Comparison of ENCODE assay signal across 14 cellular contexts in the genomic region with DNA sequence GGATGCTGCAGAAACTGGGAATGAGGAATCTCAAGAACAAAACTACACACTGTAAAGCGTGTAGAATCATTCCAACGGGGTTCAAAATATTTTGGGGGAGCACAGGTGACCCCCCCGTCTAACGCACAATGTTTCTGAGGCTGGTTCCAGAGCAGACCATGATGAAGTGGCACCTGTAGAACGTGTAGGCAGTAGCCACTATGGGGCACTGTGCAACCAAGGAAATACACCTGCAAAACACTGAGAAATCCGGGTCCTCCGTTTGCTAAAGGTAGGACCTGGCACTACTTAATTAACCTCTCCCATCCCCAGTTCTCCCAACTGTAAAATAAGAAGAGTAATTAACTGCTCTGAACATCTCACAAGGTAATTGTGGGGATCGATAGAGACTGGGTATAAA. TPM values are rescaled to one million over a fixed set of nuclear protein-coding genes. Genes with fewer than 3 reads are reported as not detected.
A peak's percentile ranks its signal among the peaks of the same experiment; 100 is the strongest.
DNase-seq lines count a peak whose midpoint lies in the region; ATAC-seq and TF ChIP-seq lines count a peak whose summit lies in the region.
"Had no signal": no experiment of that assay in that cellular context is flagged by ENCODE, and none has a peak within 500 bp of the region (broad histone marks: within the 10 kb centered on the region; RNA-seq: fewer than 3 reads in every experiment).

No MANE protein-coding gene starts in this region.

- no peak overlapping the region for H3K27ac ChIP-seq in PC-3 (ENCODE audit: low read length)
- no peak overlapping the region for H3K27ac ChIP-seq in esophagus squamous epithelium
- H3K27ac ChIP-seq in tibial artery = peak overlapping the region; percentile 70 to 73

- H3K36me3 ChIP-seq in PC-3 (ENCODE audit: low read depth, low read length) = no peaks in the 10 kb centered on the region
- H3K36me3 ChIP-seq in esophagus squamous epithelium = no peaks in the 10 kb centered on the region
- H3K36me3 ChIP-seq in tibial artery = no peaks in the 10 kb centered on the region

- peak; percentile 62 for DNase-seq in NCI-H748 (lab: John Stamatoyannopoulos, UW; ENCODE audit: unreplicated experiment)
- no peak for DNase-seq in NCI-H748 treated with DMSO at 0.1 percent for 48 hours (lab: John Stamatoyannopoulos, UW)
- DNase-seq in PC-3 = peak; percentile 60
- no peak for DNase-seq in esophagus squamous epithelium (lab: John Stamatoyannopoulos, UW)
- DNase-seq in tibial artery = no peak
- DNase-seq in DMS 273 treated with DMSO at 0.1 percent for 48 hours (lab: John Stamatoyannopoulos, UW) = no peak
- DNase-seq in stimulated activated CD4-positive, alpha-beta T cell treated with anti-CD3 and anti-CD28 coated beads, Interleukin-4, amount 100 ng/mL, for 24 hours = no peak
- no peak for DNase-seq in stimulated activated CD4-positive, alpha-beta T cell treated with anti-CD3 and anti-CD28 coated beads, Interleukin-2, amount 100 ng/mL, for 24 hours
- DNase-seq: ACHN; activated effector memory CD4-positive, alpha-beta T cell treated with Interleukin-2 at 50 U/mL for 16 hours; central memory CD4-positive, alpha-beta T cell; islet precursor cell; NCI-H1436 treated with DMSO at 0.1 percent for 48 hours had no signal

- H2AFZ ChIP-seq in PC-3 (ENCODE audit: low read length) = no peak overlapping the region

- no peak overlapping the region for H3K4me2 ChIP-seq in PC-3 (ENCODE audit: low read length)

- H4K20me1 ChIP-seq in PC-3 (ENCODE audit: low read length) = no peaks in the 10 kb centered on the region

- TF ChIP-seq CTCF in PC-3 (conservative IDR thresholded peaks at IDR 0.05; ENCODE audit: low read depth, low read length) = peak; percentile 79
- peak in 5 of 6 experiments; percentile 21 to 49 (median 27) for TF ChIP-seq CTCF in esophagus squamous epithelium (IDR thresholded peaks at IDR 0.05)
- peak in 1 of 2 experiments; percentile 8 for TF ChIP-seq CTCF in tibial artery (IDR thresholded peaks at IDR 0.05)

- H3K9ac ChIP-seq in PC-3 (ENCODE audit: low read length) = 0 out of 2 replicates have a peak overlapping the region, but pooled peaks have one; percentile 2

- H3K27me3 ChIP-seq in PC-3 (ENCODE audit: low read length) = no peaks in the 10 kb centered on the region
- H3K27me3 ChIP-seq in esophagus squamous epithelium = no peaks in the 10 kb centered on the region
- H3K27me3 ChIP-seq in tibial artery = no peaks in the 10 kb centered on the region

- no peaks in the 10 kb centered on the region for H3F3A ChIP-seq in PC-3 (ENCODE audit: low read length, unreplicated experiment)

- POLR2A ChIA-PET in PC-3 (lab: Charles Lee; ENCODE audit: unreplicated experiment) = interaction anchor here (0.6 kb wide), 1 partner anchor 8 kb away, joined by 4 read pairs; no protein-coding TSS in a partner anchor

- no peak overlapping the region for H3K4me3 ChIP-seq in PC-3 (ENCODE audit: low read length)
- H3K4me3 ChIP-seq in esophagus squamous epithelium = no peak overlapping the region
- no peak overlapping the region for H3K4me3 ChIP-seq in tibial artery

- no peaks in the 10 kb centered on the region for H3K79me2 ChIP-seq in PC-3 (ENCODE audit: low read length)

- H3K9me3 ChIP-seq in PC-3 (ENCODE audit: low read length) = no peaks in the 10 kb centered on the region
- H3K9me3 ChIP-seq in esophagus squamous epithelium = peaks cover 0 to 5% (median 0%) of the 10 kb centered on the region in 3 donors
- peaks cover 0 to 6% (median 6%) of the 10 kb centered on the region in 3 donors for H3K9me3 ChIP-seq in tibial artery

- peak; percentile 92 for ATAC-seq in PC-3
- ATAC-seq: natural killer cell treated with Interleukin-12 subunit alpha and Interleukin-12 subunit beta and Interleukin-15 and Interleukin-18, amount 100 ng/mL, for 72 hours had no signal

- WGBS in esophagus squamous epithelium, 2 donors = 35 to 39% methylated on average over 8 of the region's 8 CpGs

- no peak for TF ChIP-seq POLR2A in esophagus squamous epithelium (IDR thresholded peaks at IDR 0.05)

- no peaks in the 10 kb centered on the region for H3K9me2 ChIP-seq in PC-3 (replicated peaks; ENCODE audit: low read length)

- H3K4me1 ChIP-seq in PC-3 (ENCODE audit: insufficient read depth, low read length) (peaks cover 3% of the 10 kb centered on the region; the same call in 1 of the 2 replicates), esophagus squamous epithelium (peaks cover 0 to 32% (median 0%) of the 10 kb centered on the region in 3 donors), tibial artery (peaks cover 0 to 74% (median 13%) of the 10 kb centered on the region in 4 donors)

- intact Hi-C loops in PC-3 (cut with micrococcal nuclease) = no loop called here
- intact Hi-C loops in esophagus squamous epithelium (cut with DNase I) = no loop called here
- intact Hi-C loops in tibial artery (cut with DNase I; ENCODE audit: low total_unique reads) = no loop called here

- CTCF ChIA-PET in PC-3 (lab: Charles Lee) = interaction anchor here (0.7 kb wide), 1 partner anchor 24 kb away, joined by 3 read pairs; no protein-coding TSS in a partner anchor

- BruUV-seq in PC-3 (replicated peaks; lab: Mats Ljungman, UMichigan) = no TSS peak

RNA-seq across cellular contexts. Expression of a gene that starts 22.6 kb away (rescaled TPM):
- total RNA-seq in PC-3 (2014; rRNA removed) (11.4 and 12.6 TPM in 2 replicates), esophagus squamous epithelium (1 to 10 TPM in 3 of 4 donors, under 1 TPM in 1; 0.79 to 7.5 (median 4.4) TPM)
- total RNA-seq: natural killer cell treated with Interleukin-12 subunit alpha and Interleukin-12 subunit beta and Interleukin-15 and Interleukin-18, amount 100 ng/mL, for 72 hours had no signal

Comparison
In these comparisons a context has a peak if more than half of its experiments do, and no peak if none do; other contexts are left out.
1. DNase-seq: peak in NCI-H748 (single experiment) and PC-3 (single experiment); none in NCI-H748 treated with DMSO at 0.1 percent for 48 hours (single experiment), esophagus squamous epithelium (single experiment), tibial artery (0 of 2), DMS 273 treated with DMSO at 0.1 percent for 48 hours (single experiment), stimulated activated CD4-positive, alpha-beta T cell treated with anti-CD3 and anti-CD28 coated beads, Interleukin-4, amount 100 ng/mL, for 24 hours (single experiment) and stimulated activated CD4-positive, alpha-beta T cell treated with anti-CD3 and anti-CD28 coated beads, Interleukin-2, amount 100 ng/mL, for 24 hours (0 of 2).
2. H3K27ac ChIP-seq: peak in tibial artery (2 of 2); none in PC-3 (single experiment) and esophagus squamous epithelium (0 of 4).